In genomic region chrX:52888090-52888489, GRCh38 we compare ENCODE assay signal across 19 cellular contexts. TPM values are rescaled to one million over a fixed set of nuclear protein-coding genes. Genes with fewer than 3 reads are reported as not detected.
"Had no signal": no experiment of that assay in that cellular context is flagged by ENCODE, and none has a peak within 500 bp of the region (broad histone marks: within the 10 kb centered on the region; RNA-seq: fewer than 3 reads in every experiment).

No MANE protein-coding gene starts in this region.

RNA-seq across cellular contexts. Expression of gene XAGE3, which starts 20.2 kb away (rescaled TPM):
- total RNA-seq: activated naive CD4-positive, alpha-beta T cell treated with anti-CD3 and anti-CD28 coated beads for 36 hours; activated naive CD4-positive, alpha-beta T cell treated with anti-CD3 and anti-CD28 coated beads, Interleukin-2, amount 50 U/mL, for 72 hours; activated naive CD8-positive, alpha-beta T cell treated with anti-CD3 and anti-CD28 coated beads for 36 hours; activated naive CD8-positive, alpha-beta T cell treated with anti-CD3 and anti-CD28 coated beads, Interleukin-2, amount 10 ng/mL, durations not matched to agents 7 days and 5 days; activated T-cell treated with anti-CD3 and anti-CD28 coated beads, Interleukin-2, amount 50 U/mL, for 4 hours; activated T-cell treated with anti-CD3 and anti-CD28 coated beads, Interleukin-2, amount 50 U/mL, for 72 hours; activated T-helper 1 cell treated with anti-CD3 and anti-CD28 coated beads, Interleukin-12 subunit alpha, Interleukin-12 subunit beta, Interleukin-2, Interleukin-4 antibody, amounts not matched to agents 30 ng/mL and 10 ng/mL and 1 ng/mL, durations not matched to agents 14 hours and 24 hours and 36 hours; activated T-helper 17 cell treated with anti-CD3 and anti-CD28 coated beads, Interleukin-2, amount 50 U/mL, for 72 hours; activated T-helper 2 cell treated with anti-CD3 and anti-CD28 coated beads, Interferon-gamma antibody, Interleukin-2, Interleukin-4, amounts not matched to agents 10 μg/mL and 5 μg/mL and 100 μg/mL, durations not matched to agents 14 hours and 24 hours and 36 hours; adrenal gland; aorta; ascending aorta; body of pancreas; breast epithelium; bronchial epithelial cell; cardiac muscle cell; cardiac septum; cerebellum; chondrocyte had no signal
- polyA plus RNA-seq: adrenal gland, aorta, cardiac muscle cell had no signal
